Comparison of ENCODE assay signal across 8 cellular contexts in the genomic region with DNA sequence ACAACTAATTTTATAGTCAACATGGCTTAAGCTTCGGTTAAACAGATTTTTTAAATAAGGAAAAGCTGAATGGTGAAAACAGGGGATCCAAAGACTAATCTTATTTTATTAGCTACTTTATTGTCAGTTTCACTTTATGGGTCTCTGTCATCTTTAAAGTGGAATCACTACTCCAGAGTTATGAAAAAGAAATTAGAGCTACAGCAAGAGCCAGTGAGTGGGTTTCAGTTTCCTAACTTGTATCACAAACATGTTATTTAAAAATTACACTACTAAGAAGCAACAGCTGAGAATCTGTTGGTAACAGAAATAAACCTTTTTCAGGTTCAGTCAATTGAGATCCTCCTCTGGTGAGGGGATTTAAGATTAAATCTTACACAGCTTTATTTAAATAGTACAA. TPM values are rescaled to one million over a fixed set of nuclear protein-coding genes. Genes with fewer than 3 reads are reported as not detected.
DNase-seq lines count a peak whose midpoint lies in the region; ATAC-seq and TF ChIP-seq lines count a peak whose summit lies in the region.

No MANE protein-coding gene starts in this region.

- intact Hi-C loops in OCI-LY7 (cut with micrococcal nuclease; ENCODE audit: unreplicated experiment), result loop anchor here (5.0 kb wide), 1 partner anchor 134 kb away; the partner anchor contains the start of gene GPR160

- H3K4me2 ChIP-seq in OCI-LY7 (ENCODE audit: low read length), result peak overlapping the region; percentile 44

- DNase-seq in activated T-cell treated with anti-CD3 and anti-CD28 coated beads, Interleukin-2, amount 50 U/mL, for 24 hours, result no peak
- DNase-seq in activated T-cell treated with anti-CD3 and anti-CD28 coated beads, Interleukin-2, amount 50 U/mL, for 48 hours, result no peak
- no peak for DNase-seq in OCI-LY7 (ENCODE audit: low spot score)
- DNase-seq in stimulated activated naive CD8-positive, alpha-beta T cell treated with anti-CD3 and anti-CD28 coated beads, Interleukin-15, Interleukin-2, amounts not matched to agents 100 U/mL and 50 U/mL, for 24 hours, result no peak
- no peak for DNase-seq in mesothelial cell of epicardium (ENCODE audit: low spot score in 2 of 2, unreplicated experiment in 2 of 2)
- DNase-seq in SIG-M5 treated with dmso at 0.1 percent for 504 hours (lab: John Stamatoyannopoulos, UW; ENCODE audit: unreplicated experiment), result no peak
- no peak for DNase-seq in AG08395 (ENCODE audit: low spot score)

- POLR2A ChIA-PET in OCI-LY7 (lab: Charles Lee), result interaction anchor here (0.6 to 4.6 kb wide), 23 partner anchors 9 to 406 kb away, joined by 3 to 52 read pairs (median 4); partner anchors contain the start of genes PHC3 and TERC

- peaks cover 82% of the 10 kb centered on the region; the same call in 1 of the 2 replicates for H3K79me2 ChIP-seq in OCI-LY7 (ENCODE audit: insufficient read depth, low read depth, low read length)

- no peaks in the 10 kb centered on the region for H3K9me3 ChIP-seq in OCI-LY7 (ENCODE audit: low read length)

- peak overlapping the region; percentile 45 for H3K27ac ChIP-seq in OCI-LY7 (ENCODE audit: low read depth, low read length, poor library complexity, severe bottlenecking)

- peak overlapping the region; percentile 46 for H3K4me3 Mint-ChIP-seq in activated T-cell treated with anti-CD3 and anti-CD28 coated beads, Interleukin-2, amount 50 U/mL, for 24 hours
- H3K4me3 Mint-ChIP-seq in mesothelial cell of epicardium, result no peak overlapping the region

- H2AFZ ChIP-seq in OCI-LY7 (ENCODE audit: low read length), result no peak overlapping the region

- H3K27ac Mint-ChIP-seq in activated T-cell treated with anti-CD3 and anti-CD28 coated beads, Interleukin-2, amount 50 U/mL, for 24 hours, result peak overlapping the region; percentile 86
- no peak overlapping the region for H3K27ac Mint-ChIP-seq in mesothelial cell of epicardium

- BruUV-seq in OCI-LY7 (replicated peaks; lab: Mats Ljungman, UMichigan), result no TSS peak

- H3K36me3 ChIP-seq in OCI-LY7 (ENCODE audit: insufficient read depth, low read length), result peaks cover 99% of the 10 kb centered on the region

- H3K4me3 ChIP-seq in OCI-LY7 (ENCODE audit: low read depth, low read length, poor library complexity, severe bottlenecking), result peak overlapping the region; percentile 10

- H3K9me2 ChIP-seq in OCI-LY7 (ENCODE audit: insufficient read depth, low read length), result no peaks in the 10 kb centered on the region

- no peaks in the 10 kb centered on the region for H3K9me3 Mint-ChIP-seq in activated T-cell treated with anti-CD3 and anti-CD28 coated beads, Interleukin-2, amount 50 U/mL, for 24 hours
- no peaks in the 10 kb centered on the region for H3K9me3 Mint-ChIP-seq in mesothelial cell of epicardium

- no peaks in the 10 kb centered on the region for H3K27me3 Mint-ChIP-seq in activated T-cell treated with anti-CD3 and anti-CD28 coated beads, Interleukin-2, amount 50 U/mL, for 24 hours
- H3K27me3 Mint-ChIP-seq in mesothelial cell of epicardium (ENCODE audit: low read depth), result no peaks in the 10 kb centered on the region

- TF ChIP-seq CTCF in OCI-LY7 (conservative IDR thresholded peaks at IDR 0.05; ENCODE audit: low read length) (no peak), mesothelial cell of epicardium (IDR thresholded peaks at IDR 0.05; ENCODE audit: unreplicated experiment) (no peak)

- H4K20me1 ChIP-seq in OCI-LY7 (ENCODE audit: insufficient read depth, low read length), result no peaks in the 10 kb centered on the region

- CTCF ChIA-PET in OCI-LY7 (lab: Charles Lee; ENCODE audit: unreplicated experiment), result interaction anchor here (0.7 to 0.8 kb wide), 2 partner anchors 9 to 18 kb away, joined by 3 read pairs; no protein-coding TSS in a partner anchor

- peaks cover 57% of the 10 kb centered on the region for H3K4me1 Mint-ChIP-seq in activated T-cell treated with anti-CD3 and anti-CD28 coated beads, Interleukin-2, amount 50 U/mL, for 24 hours (ENCODE audit: low read depth)
- no peaks in the 10 kb centered on the region for H3K4me1 Mint-ChIP-seq in mesothelial cell of epicardium

- peaks cover 40% of the 10 kb centered on the region for H3K4me1 ChIP-seq in OCI-LY7 (ENCODE audit: insufficient read depth, low read length, poor library complexity, severe bottlenecking)

- H3K36me3 Mint-ChIP-seq in activated T-cell treated with anti-CD3 and anti-CD28 coated beads, Interleukin-2, amount 50 U/mL, for 24 hours (ENCODE audit: low read depth), result peaks cover 93% of the 10 kb centered on the region
- peaks cover 42% of the 10 kb centered on the region for H3K36me3 Mint-ChIP-seq in mesothelial cell of epicardium

- ATAC-seq in HG02678 (IDR thresholded peaks at IDR 0.05; ENCODE audit: unreplicated experiment), result peak; percentile 84
- ATAC-seq in stimulated activated naive CD8-positive, alpha-beta T cell treated with anti-CD3 and anti-CD28 coated beads, Interleukin-15, Interleukin-2, amounts not matched to agents 100 U/mL and 50 U/mL, for 24 hours, result peak; percentile 23

RNA-seq across cellular contexts. Expression of gene PHC3, which starts 10.0 kb away (rescaled TPM):
- 36.1 and 40.6 TPM in 2 replicates for total RNA-seq in OCI-LY7 (2014; rRNA removed; shearing (Covaris generic))
- total RNA-seq in OCI-LY7 (2022), result 89.7 and 104 TPM in 2 replicates
- total RNA-seq in mesothelial cell of epicardium, result 56.1 to 59.6 TPM (median 58.1 TPM) in 3 replicates

RNA-seq across cellular contexts. Expression of gene PRKCI, which starts 50.7 kb away (rescaled TPM):
- 27.6 and 28.9 TPM in 2 replicates for total RNA-seq in OCI-LY7 (2014; rRNA removed; shearing (Covaris generic))
- total RNA-seq in OCI-LY7 (2022) (36.2 and 38.3 TPM in 2 replicates), mesothelial cell of epicardium (51.7 to 64.8 TPM (median 64.0 TPM) in 3 replicates)
